9 cellular contexts compared by ENCODE assay signal in the genomic region with DNA sequence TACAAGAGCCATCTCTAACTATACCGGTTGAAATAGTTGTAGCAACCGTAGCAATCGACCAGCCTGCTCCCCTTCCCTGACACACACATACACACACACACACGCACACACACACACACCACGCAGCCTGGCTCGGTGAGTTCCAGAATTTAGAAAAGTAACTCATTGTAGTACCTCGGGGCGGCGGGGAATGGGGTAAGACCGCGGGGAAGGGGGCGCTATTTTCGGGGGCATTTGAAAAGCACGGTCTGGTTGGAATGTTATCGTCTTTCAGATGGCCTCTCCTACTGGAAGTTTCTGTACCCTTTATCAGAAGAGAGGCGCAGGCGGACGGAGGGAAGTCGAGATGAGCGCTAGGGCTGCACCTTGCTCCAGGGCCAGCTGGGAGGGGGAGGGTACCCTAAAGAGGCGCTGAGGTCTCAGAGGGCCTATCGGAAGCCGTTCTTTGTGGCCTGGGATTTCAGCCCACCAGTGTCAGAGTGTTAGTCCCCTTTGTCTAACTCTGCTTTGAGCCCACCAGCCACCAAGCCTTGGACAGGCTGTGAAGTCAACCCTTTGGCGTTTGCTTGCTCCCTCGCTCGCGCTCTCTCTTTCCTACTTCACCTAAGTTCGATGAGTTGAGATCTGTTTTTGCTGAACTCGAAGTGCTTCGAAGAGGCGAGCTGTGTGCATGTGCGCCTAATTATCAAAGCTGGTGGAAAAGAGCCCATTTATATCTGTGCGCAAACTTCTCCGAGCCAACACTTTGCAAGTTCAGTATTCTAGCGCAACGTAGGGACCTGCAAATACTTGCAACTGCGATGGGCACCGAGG. TPM values are rescaled to one million over a fixed set of nuclear protein-coding genes. Genes with fewer than 3 reads are reported as not detected.
DNase-seq lines count a peak whose midpoint lies in the region; ATAC-seq and TF ChIP-seq lines count a peak whose summit lies in the region.
"Had no signal": no experiment of that assay in that cellular context is flagged by ENCODE, and none has a peak within 500 bp of the region (broad histone marks: within the 10 kb centered on the region; RNA-seq: fewer than 3 reads in every experiment).

No MANE protein-coding gene starts in this region.

- H3K9ac ChIP-seq in HUES48 (ENCODE audit: low read depth, low read length): no peak overlapping the region

- H3K4me1 Mint-ChIP-seq in CD14-positive monocyte: peaks cover 34% of the 10 kb centered on the region
- peaks cover 21 to 22% of the 10 kb centered on the region in 2 donors for H3K4me1 Mint-ChIP-seq in natural killer cell treated with Interleukin-12 subunit alpha and Interleukin-12 subunit beta and Interleukin-15 and Interleukin-18, amount 100 ng/mL, for 72 hours (ENCODE audit: low read depth in 2 of 2)

- H3K27me3 ChIP-seq in HUES48 (ENCODE audit: control insufficient read depth, insufficient read depth, low read length): peaks cover 100% of the 10 kb centered on the region

- intact Hi-C loops in CD14-positive monocyte (cut with micrococcal nuclease): no loop called here

- no peaks in the 10 kb centered on the region for H3K36me3 ChIP-seq in HUES48 (ENCODE audit: control insufficient read depth, insufficient read depth, low read length)

- H3K9me3 Mint-ChIP-seq in CD14-positive monocyte: peaks cover 0 to 18% (median 7%) of the 10 kb centered on the region in 7 donors
- no peaks in the 10 kb centered on the region for H3K9me3 Mint-ChIP-seq in natural killer cell treated with Interleukin-12 subunit alpha and Interleukin-12 subunit beta and Interleukin-15 and Interleukin-18, amount 100 ng/mL, for 72 hours

- DNase-seq in CD14-positive monocyte (ENCODE audit: low spot score) (peak; percentile 25), astrocyte of the cerebellum (ENCODE audit: low read depth) (no peak), cerebellar cortex (ENCODE audit: low spot score) (no peak), G401 (ENCODE audit: low spot score) (no peak), CD1c-positive myeloid dendritic cell (ENCODE audit: extremely low spot score) (no peak)
- peak; percentile 55 for DNase-seq in natural killer cell treated with Interleukin-12 subunit alpha and Interleukin-12 subunit beta and Interleukin-15 and Interleukin-18, amount 100 ng/mL, for 72 hours (ENCODE audit: low spot score)
- DNase-seq: RPMI8226 had no signal

- no peak for ATAC-seq in natural killer cell treated with Interleukin-12 subunit alpha and Interleukin-12 subunit beta and Interleukin-15 and Interleukin-18, amount 100 ng/mL, for 72 hours
- ATAC-seq in GM21381 (IDR thresholded peaks at IDR 0.05; ENCODE audit: unreplicated experiment): no peak

- no peaks in the 10 kb centered on the region for H3K9me3 ChIP-seq in HUES48 (ENCODE audit: control insufficient read depth, insufficient read depth, low read length)

- H3K4me3 ChIP-seq in HUES48 (ENCODE audit: low read depth, low read length) (peak overlapping the region; percentile 53; the same call in 1 of the 2 replicates), astrocyte of the cerebellum (ENCODE audit: low read depth, low read length) (peak overlapping the region; percentile 22)

- no peak for TF ChIP-seq CTCF in CD14-positive monocyte (IDR thresholded peaks at IDR 0.05)
- no peak for TF ChIP-seq CTCF in astrocyte of the cerebellum (IDR thresholded peaks at IDR 0.05; ENCODE audit: low read depth, low read length, missing control alignments)

- in situ Hi-C loops in astrocyte of the cerebellum (cut with HindIII; ENCODE audit: low sequenced_read_pairs) (no loop called here), G401 (cut with HindIII; ENCODE audit: low sequenced_read_pairs) (no loop called here)

- H3K27ac Mint-ChIP-seq in CD14-positive monocyte: peak overlapping the region in 1 of 7 donors; percentile 36
- H3K27ac Mint-ChIP-seq in natural killer cell treated with Interleukin-12 subunit alpha and Interleukin-12 subunit beta and Interleukin-15 and Interleukin-18, amount 100 ng/mL, for 72 hours: no peak overlapping the region

- H3K4me3 Mint-ChIP-seq in CD14-positive monocyte: peak overlapping the region; percentile 45 to 88
- peak overlapping the region; percentile 51 for H3K4me3 Mint-ChIP-seq in natural killer cell treated with Interleukin-12 subunit alpha and Interleukin-12 subunit beta and Interleukin-15 and Interleukin-18, amount 100 ng/mL, for 72 hours

- peaks cover 92 to 97% (median 94%) of the 10 kb centered on the region in 3 donors for H3K27me3 Mint-ChIP-seq in CD14-positive monocyte (ENCODE audit: low read depth in 3 of 3)
- H3K27me3 Mint-ChIP-seq in natural killer cell treated with Interleukin-12 subunit alpha and Interleukin-12 subunit beta and Interleukin-15 and Interleukin-18, amount 100 ng/mL, for 72 hours: peaks cover 54 to 82% of the 10 kb centered on the region in 2 donors

- peaks cover 28% of the 10 kb centered on the region for H3K4me1 ChIP-seq in HUES48 (ENCODE audit: control insufficient read depth, insufficient read depth, low read length)

- no peak overlapping the region for H3K27ac ChIP-seq in HUES48 (ENCODE audit: low read depth, low read length)

- peaks cover 0 to 3% of the 10 kb centered on the region in 2 donors for H3K36me3 Mint-ChIP-seq in CD14-positive monocyte
- no peaks in the 10 kb centered on the region for H3K36me3 Mint-ChIP-seq in natural killer cell treated with Interleukin-12 subunit alpha and Interleukin-12 subunit beta and Interleukin-15 and Interleukin-18, amount 100 ng/mL, for 72 hours

RNA-seq across cellular contexts. Expression of gene COL2A1, which starts 0.8 kb away (rescaled TPM):
- not detected for polyA plus RNA-seq in CD14-positive monocyte
- total RNA-seq in natural killer cell treated with Interleukin-12 subunit alpha and Interleukin-12 subunit beta and Interleukin-15 and Interleukin-18, amount 100 ng/mL, for 72 hours: not detected
- total RNA-seq in G401 (2014; rRNA removed; shearing (Covaris generic)): 0.74 and 3.1 TPM in 2 replicates

RNA-seq across cellular contexts. Expression of gene TMEM106C, which starts 40.0 kb away (rescaled TPM):
- polyA plus RNA-seq in CD14-positive monocyte: 1 to 10 TPM; 8.7 to 9.7 TPM
- 10 to 100 TPM; 75.6 to 84.2 TPM for total RNA-seq in natural killer cell treated with Interleukin-12 subunit alpha and Interleukin-12 subunit beta and Interleukin-15 and Interleukin-18, amount 100 ng/mL, for 72 hours
- 177 and 211 TPM in 2 replicates for total RNA-seq in G401 (2014; rRNA removed; shearing (Covaris generic))

Comparison
In these comparisons a context has a peak if more than half of its experiments do, and no peak if none do; other contexts are left out.
1. DNase-seq: peak in CD14-positive monocyte (single experiment) and natural killer cell treated with Interleukin-12 subunit alpha and Interleukin-12 subunit beta and Interleukin-15 and Interleukin-18, amount 100 ng/mL, for 72 hours (single experiment); none in astrocyte of the cerebellum (single experiment), cerebellar cortex (single experiment), G401 (single experiment) and CD1c-positive myeloid dendritic cell (single experiment).